Comparison of ENCODE assay signal across 15 cellular contexts in genomic region chr15:33064878-33065277, GRCh38.
A peak's percentile ranks its signal among the peaks of the same experiment; 100 is the strongest.
DNase-seq lines count a peak whose midpoint lies in the region; ATAC-seq, FAIRE-seq and TF ChIP-seq lines count a peak whose summit lies in the region.
"Had no signal": no experiment of that assay in that cellular context is flagged by ENCODE, and none has a peak within 500 bp of the region (broad histone marks: within the 10 kb centered on the region; RNA-seq: fewer than 3 reads in every experiment).

No MANE protein-coding gene starts in this region.

- no peak for ATAC-seq in GM21423 (IDR thresholded peaks at IDR 0.05; ENCODE audit: unreplicated experiment)
- no peak for ATAC-seq in GM21529 (IDR thresholded peaks at IDR 0.05; ENCODE audit: unreplicated experiment)

- H3K36me3 ChIP-seq in KMS-11 (ENCODE audit: insufficient read depth) (no peaks in the 10 kb centered on the region), bronchial epithelial cell (ENCODE audit: control insufficient read depth, insufficient read depth, low read length) (no peaks in the 10 kb centered on the region)

- peaks cover 10% of the 10 kb centered on the region; the same call in 1 of the 2 replicates for H3K79me2 ChIP-seq in KMS-11 (ENCODE audit: insufficient read depth, low read depth)

- no peaks in the 10 kb centered on the region for H4K20me1 ChIP-seq in KMS-11 (ENCODE audit: insufficient read depth)

- peak overlapping the region; percentile 98 for H3K4me2 ChIP-seq in KMS-11

- peaks cover 55% of the 10 kb centered on the region for H3K4me1 ChIP-seq in KMS-11 (ENCODE audit: low read depth, poor library complexity, severe bottlenecking)
- H3K4me1 ChIP-seq: testis had no signal

- FAIRE-seq in bronchial epithelial cell (lab: Jason Lieb, UNC), result no peak

- no peak overlapping the region for H2AFZ ChIP-seq in KMS-11 (ENCODE audit: low read depth)

- H3K27ac ChIP-seq in KMS-11, result no peak overlapping the region
- H3K27ac ChIP-seq: coronary artery, testis had no signal

- DNase-seq in AG08395 (ENCODE audit: low spot score), result peak; percentile 56
- DNase-seq in bronchial epithelial cell (ENCODE audit: low read depth), result peak; percentile 42
- peak; percentile 56 for DNase-seq in myocyte (ENCODE audit: low read depth)
- DNase-seq in middle frontal gyrus (ENCODE audit: extremely low spot score, low spot score), result no peak
- no peak for DNase-seq in cerebellar nuclear complex (lab: John Stamatoyannopoulos, UW)
- DNase-seq: activated CD4-positive, alpha-beta T cell treated with anti-CD3 and anti-CD28 coated beads, Interleukin-2, amount 10 ng/mL, durations not matched to agents 7 days and 5 days; activated gamma-delta T cell; AML-193; NCI-H1417 treated with DMSO at 0.1 percent for 48 hours; NCI-H82; testis had no signal

- H3K27me3 ChIP-seq in KMS-11 (ENCODE audit: insufficient read depth, low read depth) (no peaks in the 10 kb centered on the region), bronchial epithelial cell (ENCODE audit: control insufficient read depth, insufficient read depth, low read length) (no peaks in the 10 kb centered on the region)
- H3K27me3 ChIP-seq: testis had no signal

- TF ChIP-seq CTCF in KMS-11 (conservative IDR thresholded peaks at IDR 0.05; ENCODE audit: low read depth, low read length) (no peak), bronchial epithelial cell (IDR thresholded peaks at IDR 0.05; ENCODE audit: insufficient read depth, low read length, severe bottlenecking) (no peak)

- no peak overlapping the region for H3K9ac ChIP-seq in KMS-11

- no peak overlapping the region for H3K4me3 ChIP-seq in KMS-11 (IDR thresholded peaks at IDR 0.05; ENCODE audit: insufficient read depth, low read depth, low read length)
- no peak overlapping the region for H3K4me3 ChIP-seq in bronchial epithelial cell (ENCODE audit: low read depth, low read length)
- H3K4me3 ChIP-seq: coronary artery, testis had no signal

Comparison
In these comparisons a context has a peak if more than half of its experiments do, and no peak if none do; other contexts are left out.
1. DNase-seq: peak in AG08395 (single experiment), bronchial epithelial cell (single experiment) and myocyte (single experiment); none in middle frontal gyrus (single experiment) and cerebellar nuclear complex (0 of 2).